In genomic region chr20:46850416-46850815, GRCh38 we compare ENCODE assay signal across 25 cellular contexts. TPM values are rescaled to one million over a fixed set of nuclear protein-coding genes. Genes with fewer than 3 reads are reported as not detected.
"Had no signal": no experiment of that assay in that cellular context is flagged by ENCODE, and none has a peak within 500 bp of the region (broad histone marks: within the 10 kb centered on the region; RNA-seq: fewer than 3 reads in every experiment).

No MANE protein-coding gene starts in this region.

- H3K27ac Mint-ChIP-seq: activated CD8-positive, alpha-beta T cell treated with anti-CD3 and anti-CD28 coated beads, Interleukin-2, amount 10 ng/mL, durations not matched to agents 7 days and 5 days; activated naive CD8-positive, alpha-beta T cell; activated T-helper 2 cell treated with anti-CD3 and anti-CD28 coated beads, Interferon-gamma antibody, Interleukin-2, Interleukin-4, amounts not matched to agents 10 μg/mL and 5 μg/mL and 100 μg/mL, durations not matched to agents 14 hours and 24 hours and 36 hours; memory B cell; stimulated activated naive CD8-positive, alpha-beta T cell treated with anti-CD3 and anti-CD28 coated beads, Interleukin-15, Interleukin-2, amounts not matched to agents 100 ng/mL and 50 ng/mL, for 24 hours; T-cell; T-helper 2 cell treated with Interferon-gamma antibody and Interleukin-4, amounts not matched to agents 5 μg/mL and 100 μg/mL, for 36 hours had no signal

- H3K4me3 Mint-ChIP-seq: activated CD8-positive, alpha-beta T cell treated with anti-CD3 and anti-CD28 coated beads, Interleukin-2, amount 10 ng/mL, durations not matched to agents 7 days and 5 days; activated naive CD8-positive, alpha-beta T cell; memory B cell; neural crest cell; stimulated activated naive CD8-positive, alpha-beta T cell treated with anti-CD3 and anti-CD28 coated beads, Interleukin-15, Interleukin-2, amounts not matched to agents 100 ng/mL and 50 ng/mL, for 24 hours; T-cell; T-helper 2 cell treated with Interferon-gamma antibody and Interleukin-4, amounts not matched to agents 5 μg/mL and 100 μg/mL, for 36 hours had no signal

- H3K9me3 ChIP-seq: adrenal gland, ascending aorta, tibial artery, vagina had no signal

- ATAC-seq: activated CD8-positive, alpha-beta T cell treated with anti-CD3 and anti-CD28 coated beads, Interleukin-2, amount 10 ng/mL, durations not matched to agents 7 days and 5 days; T-cell had no signal

- H3K27me3 ChIP-seq: adrenal gland, ascending aorta, vagina had no signal

- H3K9me3 Mint-ChIP-seq: activated T-helper 2 cell treated with anti-CD3 and anti-CD28 coated beads, Interferon-gamma antibody, Interleukin-2, Interleukin-4, amounts not matched to agents 10 μg/mL and 5 μg/mL and 100 μg/mL, durations not matched to agents 14 hours and 24 hours and 36 hours; neural crest cell; T-helper 2 cell treated with Interferon-gamma antibody and Interleukin-4, amounts not matched to agents 5 μg/mL and 100 μg/mL, for 36 hours had no signal

- H3K36me3 ChIP-seq: adrenal gland, ascending aorta, brain microvascular endothelial cell, tibial artery, vagina had no signal

- H3K4me1 ChIP-seq: adrenal gland, ascending aorta, tibial artery, vagina had no signal

- H3K4me1 Mint-ChIP-seq: memory B cell, T-cell had no signal

- DNase-seq: activated CD4-positive, alpha-beta T cell treated with anti-CD3 and anti-CD28 coated beads for 1 hour; activated CD4-positive, alpha-beta T cell treated with anti-CD3 and anti-CD28 coated beads, Interleukin-2, amount 50 U/mL, for 1 hour; activated CD8-positive, alpha-beta T cell treated with anti-CD3 and anti-CD28 coated beads, Interleukin-2, amount 10 ng/mL, durations not matched to agents 7 days and 5 days; activated naive CD4-positive, alpha-beta T cell; activated T-cell treated with anti-CD3 and anti-CD28 coated beads, Interleukin-2, amount 50 U/mL, for 1 hour; adrenal gland; brain microvascular endothelial cell; central memory CD4-positive, alpha-beta T cell; effector memory CD4-positive, alpha-beta T cell; head of caudate nucleus; stimulated activated CD4-positive, alpha-beta T cell treated with anti-CD3 and anti-CD28 coated beads, Interleukin-1b, Interleukin-23, amount 100 ng/mL, for 48 hours; substantia nigra; T-cell; tibial artery had no signal

- H3K4me3 ChIP-seq: adrenal gland, ascending aorta, tibial artery, vagina had no signal

- H3K36me3 Mint-ChIP-seq: activated naive CD8-positive, alpha-beta T cell; memory B cell; T-cell had no signal

- H3K27ac ChIP-seq: adrenal gland, ascending aorta, brain microvascular endothelial cell, tibial artery, vagina, VCaP had no signal

RNA-seq across cellular contexts. Expression of gene EYA2, which starts 44.2 kb away (rescaled TPM):
- total RNA-seq: activated CD8-positive, alpha-beta T cell treated with anti-CD3 and anti-CD28 coated beads, Interleukin-2, amount 10 ng/mL, durations not matched to agents 7 days and 5 days; activated T-helper 2 cell treated with anti-CD3 and anti-CD28 coated beads, Interferon-gamma antibody, Interleukin-2, Interleukin-4, amounts not matched to agents 10 μg/mL and 5 μg/mL and 100 μg/mL, durations not matched to agents 14 hours and 24 hours and 36 hours; dermis microvascular lymphatic vessel endothelial cell; myocyte; T-cell had no signal
